Comparison of ENCODE assay signal across 22 cellular contexts in the genomic region with DNA sequence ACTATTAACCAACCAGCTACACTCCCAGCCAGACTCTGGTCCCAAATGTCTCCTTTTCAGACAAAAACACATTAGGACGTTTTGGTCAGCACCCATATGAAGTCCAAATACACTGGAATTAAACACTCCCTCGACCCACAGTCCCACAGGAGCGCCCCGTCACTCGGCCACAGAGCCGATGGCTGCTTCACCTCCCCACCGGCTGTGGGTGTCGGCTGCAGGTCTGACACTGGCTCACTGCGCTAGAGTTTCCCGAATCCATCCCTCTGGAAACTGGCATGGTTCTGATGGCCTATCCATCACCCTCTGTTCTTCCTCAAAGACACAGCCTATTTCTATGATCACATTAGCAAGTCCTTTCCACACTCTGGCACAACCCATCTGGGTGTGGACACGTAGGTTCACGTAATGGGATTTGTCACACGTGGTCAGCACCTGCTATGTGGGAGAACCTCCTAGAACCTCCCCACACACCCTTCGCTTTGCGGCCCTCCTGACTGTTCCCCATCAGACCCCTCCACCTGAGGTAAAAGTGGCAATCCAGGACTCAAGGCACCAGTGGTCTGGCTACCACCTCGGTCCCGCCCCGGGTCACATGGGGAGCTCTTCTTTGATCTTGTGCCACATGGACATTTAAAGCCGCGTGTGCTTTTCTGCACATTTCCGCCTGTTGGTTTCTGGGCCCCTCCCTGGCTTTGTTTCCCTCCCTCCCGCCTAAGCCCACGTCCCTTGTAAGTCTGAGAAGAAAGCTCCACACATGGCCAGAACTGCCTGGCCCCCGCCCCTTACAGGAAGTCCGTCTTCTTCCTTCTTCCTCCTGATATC.
DNase-seq lines count a peak whose midpoint lies in the region; ATAC-seq and TF ChIP-seq lines count a peak whose summit lies in the region.
"Had no signal": no experiment of that assay in that cellular context is flagged by ENCODE, and none has a peak within 500 bp of the region (broad histone marks: within the 10 kb centered on the region; RNA-seq: fewer than 3 reads in every experiment).

No MANE protein-coding gene starts in this region.

- WGBS in endodermal cell (ENCODE audit: insufficient coverage in 1 of 2, insufficient read length in 1 of 2), 2 experiments, result 93 to 99% methylated on average over 14 to 25 of the region's 25 CpGs
- no CpG with 5 or more reads among the region's 25 CpGs for WGBS in neuronal stem cell (ENCODE audit: extremely low coverage in 2 of 2, insufficient read length in 2 of 2, insufficient replicate concordance in 1 of 2), 2 donors

- no peak overlapping the region for H4K91ac ChIP-seq in neuronal stem cell (ENCODE audit: low read depth, low read length, poor library complexity)

- H3K14ac ChIP-seq in neuronal stem cell (ENCODE audit: low read length), result no peak overlapping the region

- no peak overlapping the region for H3K4me3 ChIP-seq in DND-41 (ENCODE audit: low read depth in 1 of 2, low read length in 2 of 2)
- H3K4me3 ChIP-seq in endodermal cell (ENCODE audit: low read length), result no peak overlapping the region
- H3K4me3 ChIP-seq in neuronal stem cell (ENCODE audit: low read length in 2 of 2), result no peak overlapping the region
- H3K4me3 ChIP-seq: gastrocnemius medialis, SJSA1 had no signal

- no peak overlapping the region for H3K23ac ChIP-seq in neuronal stem cell (ENCODE audit: low read depth, low read length, poor library complexity)

- H3K4me2 ChIP-seq in DND-41 (ENCODE audit: insufficient read depth, low read length) (no peak overlapping the region), neuronal stem cell (ENCODE audit: insufficient read depth, low read length, poor library complexity, severe bottlenecking) (no peak overlapping the region)

- no peak overlapping the region for H3K4ac ChIP-seq in neuronal stem cell (ENCODE audit: low read length)

- H3K4me1 Mint-ChIP-seq in endodermal cell, result no peaks in the 10 kb centered on the region
- H3K4me1 Mint-ChIP-seq: activated CD4-positive, alpha-beta memory T cell treated with anti-CD3 and anti-CD28 coated beads, Interleukin-2, amount 10 ng/mL, durations not matched to agents 7 days and 5 days had no signal

- H3K27ac ChIP-seq in DND-41 (ENCODE audit: low read length), result no peak overlapping the region
- H3K27ac ChIP-seq in endodermal cell (ENCODE audit: low read depth, low read length), result no peak overlapping the region
- H3K27ac ChIP-seq in neuronal stem cell (replicated peaks; ENCODE audit: low read length), result no peak overlapping the region
- H3K27ac ChIP-seq: gastrocnemius medialis, SJSA1 had no signal

- no peaks in the 10 kb centered on the region for H3K9me3 ChIP-seq in DND-41 (ENCODE audit: insufficient read depth, low read length, severe bottlenecking)
- H3K9me3 ChIP-seq in endodermal cell (ENCODE audit: control insufficient read depth, low read length), result no peaks in the 10 kb centered on the region
- peaks cover 0 to 5% of the 10 kb centered on the region in 2 donors for H3K9me3 ChIP-seq in neuronal stem cell (replicated peaks in 1 of 2; ENCODE audit: control insufficient read depth in 2 of 2, insufficient read depth in 1 of 2, low read depth in 1 of 2, low read length in 2 of 2)
- H3K9me3 ChIP-seq: gastrocnemius medialis had no signal

- peak overlapping the region; percentile 30; the same call in 1 of the 2 replicates for H2AFZ ChIP-seq in DND-41 (ENCODE audit: low read depth, low read length)
- H2AFZ ChIP-seq in neuronal stem cell (ENCODE audit: low read length), result no peak overlapping the region

- H4K20me1 ChIP-seq in DND-41 (ENCODE audit: insufficient read depth, low read length), result no peaks in the 10 kb centered on the region

- TF ChIP-seq CTCF in DND-41 (IDR thresholded peaks at IDR 0.05; ENCODE audit: borderline replicate concordance, extremely low read depth, low read length, poor library complexity, severe bottlenecking) (no peak), endodermal cell (conservative IDR thresholded peaks at IDR 0.05) (no peak)

- H3K4me1 ChIP-seq in DND-41 (ENCODE audit: insufficient read depth, low read length) (peaks cover 21% of the 10 kb centered on the region), endodermal cell (ENCODE audit: control insufficient read depth, insufficient read depth, low read length) (no peaks in the 10 kb centered on the region), neuronal stem cell (ENCODE audit: control insufficient read depth in 2 of 2, insufficient read depth in 1 of 2, low read depth in 1 of 2, low read length in 2 of 2) (peaks cover 8 to 22% of the 10 kb centered on the region in 2 donors)
- H3K4me1 ChIP-seq: gastrocnemius medialis, SJSA1 had no signal

- ATAC-seq in DND-41 (ENCODE audit: insufficient read depth, low read depth), result no peak
- ATAC-seq in HG03280 (IDR thresholded peaks at IDR 0.05; ENCODE audit: unreplicated experiment), result no peak
- ATAC-seq: gastrocnemius medialis; stimulated activated effector memory CD8-positive, alpha-beta T cell treated with anti-CD3 and anti-CD28 coated beads, Interleukin-12 subunit alpha, Interleukin-12 subunit beta, amount 100 ng/mL, for 72 hours had no signal

- no peaks in the 10 kb centered on the region for H3K27me3 Mint-ChIP-seq in endodermal cell (ENCODE audit: insufficient read depth)
- H3K27me3 Mint-ChIP-seq: activated CD4-positive, alpha-beta memory T cell treated with anti-CD3 and anti-CD28 coated beads, Interleukin-2, amount 10 ng/mL, durations not matched to agents 7 days and 5 days had no signal

- DNase-seq in DND-41, result peak; percentile 10
- peak; percentile 41 for DNase-seq in SW480 (ENCODE audit: low spot score)
- no peak for DNase-seq in endodermal cell
- no peak for DNase-seq in neuronal stem cell (ENCODE audit: low spot score)
- DNase-seq in DMS153 treated with DMSO at 0.1 percent for 48 hours (lab: John Stamatoyannopoulos, UW; ENCODE audit: unreplicated experiment), result no peak
- no peak for DNase-seq in stimulated activated CD4-positive, alpha-beta T cell treated with anti-CD3 and anti-CD28 coated beads, Interleukin-2, amount 100 ng/mL, for 48 hours
- DNase-seq: activated CD4-positive, alpha-beta memory T cell treated with anti-CD3 and anti-CD28 coated beads, Interleukin-2, amount 10 ng/mL, durations not matched to agents 7 days and 5 days; activated CD8-positive, alpha-beta memory T cell treated with anti-CD3 and anti-CD28 coated beads, Interleukin-2, amount 50 U/mL, for 4 hours; activated naive CD4-positive, alpha-beta T cell; central memory CD4-positive, alpha-beta T cell; dermis blood vessel endothelial cell; gastrocnemius medialis; HCEC 1CT; NCI-H1092; NCI-H1694 treated with DMSO at 0.1 percent for 48 hours; substantia nigra; T-helper 1 cell; trophoblast cell had no signal

- peaks cover 2% of the 10 kb centered on the region for H3K36me3 Mint-ChIP-seq in endodermal cell (ENCODE audit: low read depth)
- H3K36me3 Mint-ChIP-seq: stimulated activated effector memory CD8-positive, alpha-beta T cell treated with anti-CD3 and anti-CD28 coated beads, Interleukin-12 subunit alpha, Interleukin-12 subunit beta, amount 100 ng/mL, for 72 hours had no signal

- H3K79me2 ChIP-seq in DND-41 (ENCODE audit: insufficient read depth, low read length), result no peaks in the 10 kb centered on the region

- H3K79me1 ChIP-seq in neuronal stem cell (ENCODE audit: low read depth, low read length), result no peaks in the 10 kb centered on the region

- H2BK5ac ChIP-seq in neuronal stem cell (ENCODE audit: low read length), result peak overlapping the region; percentile 17

- H2AK5ac ChIP-seq in neuronal stem cell (ENCODE audit: low read depth, low read length), result peak overlapping the region; percentile 5

- no peak overlapping the region for H3K18ac ChIP-seq in neuronal stem cell (ENCODE audit: low read length)

- peak overlapping the region; percentile 7 for H2BK120ac ChIP-seq in neuronal stem cell (ENCODE audit: low read depth, low read length)

- H2BK12ac ChIP-seq in neuronal stem cell (ENCODE audit: low read length), result no peak overlapping the region

- no peak overlapping the region for H3K4me3 Mint-ChIP-seq in endodermal cell
- H3K4me3 Mint-ChIP-seq: activated CD4-positive, alpha-beta memory T cell treated with anti-CD3 and anti-CD28 coated beads, Interleukin-2, amount 10 ng/mL, durations not matched to agents 7 days and 5 days; stimulated activated effector memory CD8-positive, alpha-beta T cell treated with anti-CD3 and anti-CD28 coated beads, Interleukin-12 subunit alpha, Interleukin-12 subunit beta, amount 100 ng/mL, for 72 hours had no signal

- H3K9me3 Mint-ChIP-seq in endodermal cell, result no peaks in the 10 kb centered on the region
- H3K9me3 Mint-ChIP-seq: activated CD4-positive, alpha-beta memory T cell treated with anti-CD3 and anti-CD28 coated beads, Interleukin-2, amount 10 ng/mL, durations not matched to agents 7 days and 5 days; stimulated activated effector memory CD8-positive, alpha-beta T cell treated with anti-CD3 and anti-CD28 coated beads, Interleukin-12 subunit alpha, Interleukin-12 subunit beta, amount 100 ng/mL, for 72 hours had no signal

- no peaks in the 10 kb centered on the region for H3K36me3 ChIP-seq in DND-41 (ENCODE audit: insufficient read depth, low read length)
- H3K36me3 ChIP-seq in endodermal cell (ENCODE audit: control insufficient read depth, insufficient read depth, low read length), result no peaks in the 10 kb centered on the region
- no peaks in the 10 kb centered on the region for H3K36me3 ChIP-seq in neuronal stem cell (replicated peaks in 1 of 2; ENCODE audit: control insufficient read depth in 2 of 2, insufficient read depth in 2 of 2, low read length in 2 of 2)
- H3K36me3 ChIP-seq: gastrocnemius medialis, SJSA1 had no signal

- H3K9ac ChIP-seq in DND-41 (ENCODE audit: low read depth, low read length) (no peak overlapping the region), endodermal cell (ENCODE audit: extremely low read depth, low read length, poor library complexity, severe bottlenecking) (no peak overlapping the region), neuronal stem cell (ENCODE audit: low read depth, low read length, poor library complexity) (no peak overlapping the region)

- H4K8ac ChIP-seq in neuronal stem cell (ENCODE audit: low read depth, low read length), result no peak overlapping the region

- no peak overlapping the region for H2BK15ac ChIP-seq in neuronal stem cell (ENCODE audit: low read length)

- H3K27ac Mint-ChIP-seq in endodermal cell, result peak overlapping the region; percentile 35
- H3K27ac Mint-ChIP-seq: activated CD4-positive, alpha-beta memory T cell treated with anti-CD3 and anti-CD28 coated beads, Interleukin-2, amount 10 ng/mL, durations not matched to agents 7 days and 5 days; progenitor cell of endocrine pancreas; stimulated activated effector memory CD8-positive, alpha-beta T cell treated with anti-CD3 and anti-CD28 coated beads, Interleukin-12 subunit alpha, Interleukin-12 subunit beta, amount 100 ng/mL, for 72 hours had no signal

- H3K27me3 ChIP-seq in DND-41 (ENCODE audit: insufficient read depth, low read length, poor library complexity) (no peaks in the 10 kb centered on the region), endodermal cell (ENCODE audit: control insufficient read depth, insufficient read depth, low read length, poor library complexity, severe bottlenecking) (no peaks in the 10 kb centered on the region), neuronal stem cell (ENCODE audit: control insufficient read depth in 3 of 3, insufficient read depth in 3 of 3, low read depth in 1 of 3, low read length in 3 of 3) (no peaks in the 10 kb centered on the region)
- H3K27me3 ChIP-seq: SJSA1 had no signal

Comparison
In these comparisons a context has a peak if more than half of its experiments do, and no peak if none do; other contexts are left out.
1. DNase-seq: peak in DND-41 (single experiment) and SW480 (single experiment); none in endodermal cell (single experiment), neuronal stem cell (single experiment), DMS153 treated with DMSO at 0.1 percent for 48 hours (single experiment) and stimulated activated CD4-positive, alpha-beta T cell treated with anti-CD3 and anti-CD28 coated beads, Interleukin-2, amount 100 ng/mL, for 48 hours (0 of 2).